ENCODE assay signal across 1 cellular context in genomic region chr6:32950010-32950409, GRCh38.
TF ChIP-seq lines count a peak whose summit lies in the region.

No MANE protein-coding gene starts in this region.

TF ChIP-seq in GM12878, 131 proteins besides CTCF, POLR2A, EP300 and RAD21:
- 0 out of 2 replicates have a peak, but pooled peaks have one; percentile 42 for TF ChIP-seq POLR2AphosphoS2 (IDR thresholded peaks at IDR 0.05; ENCODE audit: low read depth, low read length)
- TF ChIP-seq TCF7 (IDR thresholded peaks at IDR 0.05; ENCODE audit: borderline replicate concordance) = no peak
- no peak for TF ChIP-seq ZNF24 (IDR thresholded peaks at IDR 0.05)
- no peak for TF ChIP-seq MEF2B (IDR thresholded peaks at IDR 0.05; ENCODE audit: partially characterized antibody, poor library complexity, severe bottlenecking)
- no peak for TF ChIP-seq FOXK2 (IDR thresholded peaks at IDR 0.05)
- TF ChIP-seq SPI1 (IDR thresholded peaks at IDR 0.05; ENCODE audit: borderline replicate concordance, insufficient read depth, low read depth, low read length) = peak; percentile 44; the same call in 1 of the 2 replicates
- no peak for TF ChIP-seq FOXM1 (IDR thresholded peaks at IDR 0.05; ENCODE audit: low read depth, low read length)
- TF ChIP-seq BCLAF1 (IDR thresholded peaks at IDR 0.05) = no peak
- TF ChIP-seq CBX5 (IDR thresholded peaks at IDR 0.05; ENCODE audit: low read depth) = no peak
- no peak for TF ChIP-seq RBBP5 (conservative IDR thresholded peaks at IDR 0.05)
- no peak for TF ChIP-seq MLLT1 (IDR thresholded peaks at IDR 0.05)
- no peak for TF ChIP-seq NFXL1 (IDR thresholded peaks at IDR 0.05; ENCODE audit: borderline replicate concordance)
- TF ChIP-seq ETV6 (conservative IDR thresholded peaks at IDR 0.05 in 1 of 2, IDR thresholded peaks at IDR 0.05 in 1 of 2; ENCODE audit: borderline replicate concordance in 1 of 2, low read depth in 1 of 2) = no peak
- TF ChIP-seq SRF (IDR thresholded peaks at IDR 0.05; ENCODE audit: low read depth in 2 of 2, low read length in 2 of 2) = no peak
- no peak for TF ChIP-seq SKIL (IDR thresholded peaks at IDR 0.05; ENCODE audit: low read depth, poor library complexity, severe bottlenecking)
- TF ChIP-seq NRF1 (conservative IDR thresholded peaks at IDR 0.05; ENCODE audit: low read depth, low read length) = no peak
- no peak for TF ChIP-seq TCF12 (IDR thresholded peaks at IDR 0.05; ENCODE audit: low read depth, low read length)
